In genomic region chr1:113972954-113973353, GRCh38 we compare ENCODE assay signal across 18 cellular contexts. TPM values are rescaled to one million over a fixed set of nuclear protein-coding genes. Genes with fewer than 3 reads are reported as not detected.
DNase-seq lines count a peak whose midpoint lies in the region; ATAC-seq and TF ChIP-seq lines count a peak whose summit lies in the region.
"Had no signal": no experiment of that assay in that cellular context is flagged by ENCODE, and none has a peak within 500 bp of the region (broad histone marks: within the 10 kb centered on the region; RNA-seq: fewer than 3 reads in every experiment).

No MANE protein-coding gene starts in this region.

- POLR2A ChIA-PET in WTC11 (lab: Charles Lee), result no interaction called here
- POLR2A ChIA-PET in naive thymus-derived CD8-positive, alpha-beta T cell (lab: Charles Lee), result no interaction called here

- H3K4me1 Mint-ChIP-seq in T-helper 2 cell treated with Interferon-gamma antibody and Interleukin-4, amounts not matched to agents 5 μg/mL and 100 μg/mL, for 36 hours (ENCODE audit: low read depth), result peaks cover 30% of the 10 kb centered on the region
- H3K4me1 Mint-ChIP-seq in WTC11 (peaks cover 33% of the 10 kb centered on the region), HFFc6 (ENCODE audit: low read depth) (peaks cover 35% of the 10 kb centered on the region)
- peaks cover 24 to 37% (median 34%) of the 10 kb centered on the region in 4 donors for H3K4me1 Mint-ChIP-seq in naive thymus-derived CD8-positive, alpha-beta T cell
- no peaks in the 10 kb centered on the region for H3K4me1 Mint-ChIP-seq in stimulated activated memory B cell treated with anti-CD40 and anti-IgM and Interleukin-4, amounts not matched to agents 10 μg/mL and 1 μg/mL and 100 μg/mL, for 72 hours

- ATAC-seq in WTC11, result no peak
- no peak for ATAC-seq in naive thymus-derived CD8-positive, alpha-beta T cell
- ATAC-seq in stimulated activated memory B cell treated with anti-CD40 and anti-IgM and Interleukin-4, amounts not matched to agents 10 μg/mL and 1 μg/mL and 100 μg/mL, for 72 hours, result peak; percentile 27

- H3K4me3 Mint-ChIP-seq in T-helper 2 cell treated with Interferon-gamma antibody and Interleukin-4, amounts not matched to agents 5 μg/mL and 100 μg/mL, for 36 hours, result no peak overlapping the region
- H3K4me3 Mint-ChIP-seq in WTC11 (no peak overlapping the region), HFFc6 (no peak overlapping the region)
- H3K4me3 Mint-ChIP-seq in naive thymus-derived CD8-positive, alpha-beta T cell, result no peak overlapping the region
- no peak overlapping the region for H3K4me3 Mint-ChIP-seq in stimulated activated memory B cell treated with anti-CD40 and anti-IgM and Interleukin-4, amounts not matched to agents 10 μg/mL and 1 μg/mL and 100 μg/mL, for 72 hours

- H3K27me3 Mint-ChIP-seq in T-helper 2 cell treated with Interferon-gamma antibody and Interleukin-4, amounts not matched to agents 5 μg/mL and 100 μg/mL, for 36 hours (ENCODE audit: low read depth), result no peaks in the 10 kb centered on the region
- H3K27me3 Mint-ChIP-seq in WTC11 (ENCODE audit: low read depth), result no peaks in the 10 kb centered on the region
- H3K27me3 Mint-ChIP-seq in naive thymus-derived CD8-positive, alpha-beta T cell, result no peaks in the 10 kb centered on the region
- H3K27me3 Mint-ChIP-seq in stimulated activated memory B cell treated with anti-CD40 and anti-IgM and Interleukin-4, amounts not matched to agents 10 μg/mL and 1 μg/mL and 100 μg/mL, for 72 hours, result no peaks in the 10 kb centered on the region
- H3K27me3 Mint-ChIP-seq in HFFc6 (ENCODE audit: insufficient read depth), result no peaks in the 10 kb centered on the region

- no peak for TF ChIP-seq CTCF in WTC11 (IDR thresholded peaks at IDR 0.05)
- TF ChIP-seq CTCF in HFFc6 (IDR thresholded peaks at IDR 0.05), result no peak

- peaks cover 59% of the 10 kb centered on the region for H3K36me3 Mint-ChIP-seq in T-helper 2 cell treated with Interferon-gamma antibody and Interleukin-4, amounts not matched to agents 5 μg/mL and 100 μg/mL, for 36 hours (ENCODE audit: low read depth)
- H3K36me3 Mint-ChIP-seq in WTC11, result peaks cover 54% of the 10 kb centered on the region
- H3K36me3 Mint-ChIP-seq in naive thymus-derived CD8-positive, alpha-beta T cell, result peaks cover 13 to 78% (median 41%) of the 10 kb centered on the region in 3 donors
- peaks cover 62% of the 10 kb centered on the region for H3K36me3 Mint-ChIP-seq in stimulated activated memory B cell treated with anti-CD40 and anti-IgM and Interleukin-4, amounts not matched to agents 10 μg/mL and 1 μg/mL and 100 μg/mL, for 72 hours
- H3K36me3 Mint-ChIP-seq in HFFc6 (ENCODE audit: low read depth), result peaks cover 32% of the 10 kb centered on the region

- no peak for DNase-seq in T-helper 2 cell treated with Interferon-gamma antibody and Interleukin-4, amounts not matched to agents 5 μg/mL and 100 μg/mL, for 36 hours (ENCODE audit: low spot score)
- DNase-seq in T-helper 2 cell (no peak), WTC11 (ENCODE audit: low spot score) (no peak), T-helper 9 cell (no peak), HFFc6 (no peak), NCI-H1048 (lab: John Stamatoyannopoulos, UW) (no peak)
- DNase-seq in naive thymus-derived CD8-positive, alpha-beta T cell, result no peak
- DNase-seq: AML-193; Caco-2; H7; NCI-H1105; NCI-H1694; NCI-H2081 treated with DMSO at 0.1 percent for 48 hours; NCI-H446 treated with DMSO at 0.1 percent for 48 hours; NK-92 treated with Interleukin-12 subunit alpha and Interleukin-12 subunit beta, amount 100 ng/mL, for 24 hours; Peyer's patch had no signal

- CTCF ChIA-PET in WTC11 (lab: Charles Lee), result no interaction called here

- H3K9me3 Mint-ChIP-seq in T-helper 2 cell treated with Interferon-gamma antibody and Interleukin-4, amounts not matched to agents 5 μg/mL and 100 μg/mL, for 36 hours, result no peaks in the 10 kb centered on the region
- H3K9me3 Mint-ChIP-seq in WTC11 (no peaks in the 10 kb centered on the region), HFFc6 (no peaks in the 10 kb centered on the region)
- H3K9me3 Mint-ChIP-seq in naive thymus-derived CD8-positive, alpha-beta T cell, result no peaks in the 10 kb centered on the region
- no peaks in the 10 kb centered on the region for H3K9me3 Mint-ChIP-seq in stimulated activated memory B cell treated with anti-CD40 and anti-IgM and Interleukin-4, amounts not matched to agents 10 μg/mL and 1 μg/mL and 100 μg/mL, for 72 hours

- peak overlapping the region; percentile 26 for H3K27ac Mint-ChIP-seq in T-helper 2 cell treated with Interferon-gamma antibody and Interleukin-4, amounts not matched to agents 5 μg/mL and 100 μg/mL, for 36 hours
- H3K27ac Mint-ChIP-seq in WTC11, result no peak overlapping the region
- H3K27ac Mint-ChIP-seq in naive thymus-derived CD8-positive, alpha-beta T cell, result peak overlapping the region in 6 of 10 donors; percentile 31 to 94 (median 64)
- H3K27ac Mint-ChIP-seq in stimulated activated memory B cell treated with anti-CD40 and anti-IgM and Interleukin-4, amounts not matched to agents 10 μg/mL and 1 μg/mL and 100 μg/mL, for 72 hours, result no peak overlapping the region
- no peak overlapping the region for H3K27ac Mint-ChIP-seq in HFFc6

TF ChIP-seq in WTC11, 78 proteins besides CTCF, POLR2A, EP300 and RAD21:
- peak; percentile 50; the same call in 1 of the 2 replicates for TF ChIP-seq IRF1 (CRISPR knock-in tag; IDR thresholded peaks at IDR 0.05)
- TF ChIP-seq CBFB (CRISPR knock-in tag; IDR thresholded peaks at IDR 0.05; ENCODE audit: low read depth), result no peak
- no peak for TF ChIP-seq ZNF532 (CRISPR knock-in tag; IDR thresholded peaks at IDR 0.05; ENCODE audit: borderline replicate concordance)
- TF ChIP-seq NR2C2 (CRISPR knock-in tag; IDR thresholded peaks at IDR 0.05), result no peak
- TF ChIP-seq FOXJ3 (CRISPR knock-in tag; IDR thresholded peaks at IDR 0.05; ENCODE audit: borderline replicate concordance), result no peak
- no peak for TF ChIP-seq TP53 (CRISPR knock-in tag; IDR thresholded peaks at IDR 0.05)
- no peak for TF ChIP-seq NR1H2 (CRISPR knock-in tag; IDR thresholded peaks at IDR 0.05)
- TF ChIP-seq ETV6 (CRISPR knock-in tag; IDR thresholded peaks at IDR 0.05), result no peak
- TF ChIP-seq PRRX2 (CRISPR knock-in tag; IDR thresholded peaks at IDR 0.05), result no peak

RNA-seq across cellular contexts. Expression of gene OLFML3, which starts 6.3 kb away (rescaled TPM):
- total RNA-seq in WTC11 (2021), result 65.8 to 91.1 TPM (median 90.4 TPM) in 3 replicates
- under 1 TPM; 0.36 to 0.49 TPM for total RNA-seq in naive thymus-derived CD8-positive, alpha-beta T cell
- polyA plus RNA-seq in naive thymus-derived CD8-positive, alpha-beta T cell, result not detected
- 100 to 1,000 TPM in 4 of 6 experiments, 10 to 100 TPM in 2; 66.4 to 130 (median 123) TPM for total RNA-seq in HFFc6 (2021; fragmentation: NEBNext Ultra II Directional; extraction: Animal tissue kit (Norgen Biotek cat#: 25700))
- total RNA-seq: SK-MEL-5 had no signal

RNA-seq across cellular contexts. Expression of gene HIPK1, which starts 43.8 kb away (rescaled TPM):
- total RNA-seq in WTC11 (2021), result 52.2 to 56.9 TPM (median 53.9 TPM) in 3 replicates
- total RNA-seq in naive thymus-derived CD8-positive, alpha-beta T cell, result 100 to 1,000 TPM; 123 to 138 TPM
- polyA plus RNA-seq in naive thymus-derived CD8-positive, alpha-beta T cell, result 10 to 100 TPM; 14.5 to 19.3 (median 17.5) TPM
- 10 to 100 TPM; 34.6 to 49.1 (median 38.7) TPM for total RNA-seq in HFFc6 (2021; fragmentation: NEBNext Ultra II Directional; extraction: Animal tissue kit (Norgen Biotek cat#: 25700))

Comparison
In these comparisons a context has a peak if more than half of its experiments do, and no peak if none do; other contexts are left out.
1. H3K27ac Mint-ChIP-seq: peak in T-helper 2 cell treated with Interferon-gamma antibody and Interleukin-4, amounts not matched to agents 5 μg/mL and 100 μg/mL, for 36 hours (single experiment) and naive thymus-derived CD8-positive, alpha-beta T cell (6 of 10); none in WTC11 (single experiment), stimulated activated memory B cell treated with anti-CD40 and anti-IgM and Interleukin-4, amounts not matched to agents 10 μg/mL and 1 μg/mL and 100 μg/mL, for 72 hours (single experiment) and HFFc6 (single experiment).
2. RNA of gene OLFML3, which starts 6.3 kb away (total RNA-seq): 66.4 to 130 TPM in HFFc6 and 65.8 to 91.1 TPM in WTC11; 0.36 to 0.49 TPM in naive thymus-derived CD8-positive, alpha-beta T cell; every median in the first group is over 10 times any median in the second.